ENCODE assay signal across 19 cellular contexts in the genomic region with DNA sequence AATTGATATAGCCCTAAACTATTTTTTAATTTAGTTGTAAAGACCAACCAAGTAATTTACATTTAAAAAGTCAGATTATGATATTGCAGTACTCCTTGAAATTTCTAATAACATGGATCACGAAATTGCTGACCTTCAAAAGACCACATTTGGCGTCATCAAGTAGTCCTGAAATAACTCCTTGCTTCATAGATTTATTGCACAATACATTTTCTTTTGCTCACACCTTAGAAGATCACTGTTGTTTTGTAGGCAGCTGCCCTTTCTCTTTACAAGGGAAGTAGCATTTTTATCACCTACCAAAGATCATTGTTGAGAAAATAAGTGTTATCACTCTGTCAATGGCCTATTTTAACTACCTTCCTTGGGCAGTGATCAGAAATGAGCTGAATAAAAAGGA.
"Had no signal": no experiment of that assay in that cellular context is flagged by ENCODE, and none has a peak within 500 bp of the region (broad histone marks: within the 10 kb centered on the region; RNA-seq: fewer than 3 reads in every experiment).

No MANE protein-coding gene starts in this region.

- H3K27ac Mint-ChIP-seq: naive thymus-derived CD4-positive, alpha-beta T cell; nephron progenitor cell had no signal

- H3K4me1 ChIP-seq: foreskin keratinocyte, sigmoid colon, tibial artery, upper lobe of left lung, uterus had no signal

- H3K27me3 Mint-ChIP-seq: naive thymus-derived CD4-positive, alpha-beta T cell had no signal

- H3K36me3 ChIP-seq: sigmoid colon, tibial artery, upper lobe of left lung, uterus had no signal

- H3K9me3 ChIP-seq: tibial artery, upper lobe of left lung, uterus had no signal

- H3K4me1 Mint-ChIP-seq: naive thymus-derived CD4-positive, alpha-beta T cell; nephron progenitor cell had no signal

- H3K27ac ChIP-seq: coronary artery, dorsolateral prefrontal cortex, foreskin keratinocyte, sigmoid colon, tibial artery, upper lobe of left lung, uterus had no signal

- H3K9me3 Mint-ChIP-seq: nephron progenitor cell had no signal

- H3K4me3 ChIP-seq: coronary artery, dorsolateral prefrontal cortex, sigmoid colon, tibial artery, upper lobe of left lung, uterus had no signal

- ATAC-seq: esophagus mucosa; foreskin keratinocyte; naive thymus-derived CD4-positive, alpha-beta T cell had no signal

- DNase-seq: dorsolateral prefrontal cortex; effector CD8-positive, alpha-beta T cell; foreskin keratinocyte; head of caudate nucleus; hippocampal formation; kidney glomerular epithelial cell; mammary epithelial cell; naive thymus-derived CD4-positive, alpha-beta T cell; nephron progenitor cell; posterior cingulate gyrus; sigmoid colon; small intestine; stimulated activated CD4-positive, alpha-beta T cell treated with anti-CD3 and anti-CD28 coated beads, Interleukin-12 subunit alpha, Interleukin-12 subunit beta, amount 100 ng/mL, for 4 hours; stimulated activated naive CD4-positive, alpha-beta T cell treated with Interleukin-2 at 50 U/mL for 16 hours; tibial artery; upper lobe of left lung; uterus had no signal

- H3K4me3 Mint-ChIP-seq: naive thymus-derived CD4-positive, alpha-beta T cell; nephron progenitor cell had no signal

- H3K27me3 ChIP-seq: dorsolateral prefrontal cortex, foreskin keratinocyte, sigmoid colon, tibial artery, upper lobe of left lung, uterus had no signal
